ENCODE assay signal across 8 cellular contexts in genomic region chr10:119724630-119725549, GRCh38. TPM values are rescaled to one million over a fixed set of nuclear protein-coding genes. Genes with fewer than 3 reads are reported as not detected.
DNase-seq lines count a peak whose midpoint lies in the region; ATAC-seq, FAIRE-seq and TF ChIP-seq lines count a peak whose summit lies in the region.

No MANE protein-coding gene starts in this region.

- ATAC-seq in GM19023 (IDR thresholded peaks at IDR 0.05; ENCODE audit: unreplicated experiment), result peak; percentile 2
- no peak for ATAC-seq in gastroesophageal sphincter
- peak; percentile 16 to 26 (median 20) for ATAC-seq in pancreas

- 31 to 35% methylated on average over 15 to 17 of the region's 20 CpGs for WGBS in gastroesophageal sphincter (ENCODE audit: low coverage in 1 of 2), 2 donors
- WGBS in pancreas, 2 donors, result 32 to 38% methylated on average over 19 to 20 of the region's 20 CpGs

- peak overlapping the region; percentile 72 for H3K4me3 ChIP-seq in CD8-positive, alpha-beta memory T cell (ENCODE audit: low read length)
- H3K4me3 ChIP-seq in gastroesophageal sphincter (peak overlapping the region; percentile 53 to 96), pancreas (peak overlapping the region; percentile 44 to 91 (median 66))

- no peak for DNase-seq in CD8-positive, alpha-beta memory T cell
- DNase-seq in HuH-7 (ENCODE audit: low spot score), result peak; percentile 49
- DNase-seq in pancreas, result peak in 1 of 6 donors; percentile 9
- DNase-seq in NCI-H345 treated with DMSO at 0.1 percent for 48 hours (lab: John Stamatoyannopoulos, UW; ENCODE audit: unreplicated experiment), result no peak
- no peak for DNase-seq in mesenteric fat pad (ENCODE audit: low spot score)

- no peaks in the 10 kb centered on the region for H3K36me3 ChIP-seq in CD8-positive, alpha-beta memory T cell (ENCODE audit: insufficient read depth, low read length)
- H3K36me3 ChIP-seq in gastroesophageal sphincter, result no peaks in the 10 kb centered on the region
- H3K36me3 ChIP-seq in pancreas, result no peaks in the 10 kb centered on the region

- no peaks in the 10 kb centered on the region for H3K9me3 Mint-ChIP-seq in CD8-positive, alpha-beta memory T cell

- no peak for TF ChIP-seq POLR2A in gastroesophageal sphincter (IDR thresholded peaks at IDR 0.05)

- POLR2A ChIA-PET in CD8-positive, alpha-beta memory T cell (lab: Charles Lee), result interaction anchor here (0.6 to 1.9 kb wide), 11 partner anchors 12 to 970 kb away, joined by 3 to 16 read pairs (median 5); partner anchors contain the start of genes BAG3, CACUL1, MCMBP and RGS10

- H3K4me1 Mint-ChIP-seq in CD8-positive, alpha-beta memory T cell, result peaks cover 17 to 35% (median 29%) of the 10 kb centered on the region in 3 donors

- intact Hi-C loops in pancreas (cut with DNase I), result no loop called here

- H3K27me3 Mint-ChIP-seq in CD8-positive, alpha-beta memory T cell, result no peaks in the 10 kb centered on the region

- H3K9me3 ChIP-seq in CD8-positive, alpha-beta memory T cell (ENCODE audit: low read length), result no peaks in the 10 kb centered on the region
- H3K9me3 ChIP-seq in gastroesophageal sphincter (no peaks in the 10 kb centered on the region), pancreas (no peaks in the 10 kb centered on the region)

- peaks cover 15% of the 10 kb centered on the region for H3K4me1 ChIP-seq in CD8-positive, alpha-beta memory T cell (ENCODE audit: insufficient read depth, low read length)
- H3K4me1 ChIP-seq in gastroesophageal sphincter (peaks cover 0 to 45% (median 22%) of the 10 kb centered on the region in 3 donors), pancreas (peaks cover 0 to 6% (median 3%) of the 10 kb centered on the region in 3 donors)

- H3K27ac ChIP-seq in CD8-positive, alpha-beta memory T cell (ENCODE audit: low read depth, low read length), result peak overlapping the region; percentile 72
- peak overlapping the region; percentile 80 for H3K27ac ChIP-seq in VCaP
- peak overlapping the region; percentile 70 to 96 (median 94) for H3K27ac ChIP-seq in gastroesophageal sphincter
- peak overlapping the region; percentile 82 to 97 (median 92) for H3K27ac ChIP-seq in pancreas

- no peak for FAIRE-seq in pancreas (lab: Jason Lieb, UNC)

- H3K27me3 ChIP-seq in CD8-positive, alpha-beta memory T cell (ENCODE audit: insufficient read depth, low read length, poor library complexity, severe bottlenecking), result no peaks in the 10 kb centered on the region
- H3K27me3 ChIP-seq in gastroesophageal sphincter, result no peaks in the 10 kb centered on the region
- H3K27me3 ChIP-seq in pancreas, result no peaks in the 10 kb centered on the region

- TF ChIP-seq EP300 in gastroesophageal sphincter (IDR thresholded peaks at IDR 0.05), result no peak

- TF ChIP-seq CTCF in VCaP (conservative IDR thresholded peaks at IDR 0.05) (no peak), gastroesophageal sphincter (IDR thresholded peaks at IDR 0.05) (no peak), pancreas (IDR thresholded peaks at IDR 0.05) (no peak)

- CTCF ChIA-PET in CD8-positive, alpha-beta memory T cell (lab: Charles Lee), result interaction anchor here (0.6 to 3.8 kb wide), 6 partner anchors 11 to 69 kb away, joined by 3 to 14 read pairs (median 4); no protein-coding TSS in a partner anchor

- peak overlapping the region; percentile 65 to 93 (median 86) for H3K4me3 Mint-ChIP-seq in CD8-positive, alpha-beta memory T cell

- H3K27ac Mint-ChIP-seq in CD8-positive, alpha-beta memory T cell, result peak overlapping the region; percentile 0 to 98 (median 62)

- H3K36me3 Mint-ChIP-seq in CD8-positive, alpha-beta memory T cell, result peaks cover 0 to 4% (median 0%) of the 10 kb centered on the region in 3 donors

RNA-seq across cellular contexts. Expression of gene INPP5F, which starts 1.0 kb away (rescaled TPM):
- 10 to 100 TPM; 22.3 to 23.0 TPM for total RNA-seq in CD8-positive, alpha-beta memory T cell
- polyA plus RNA-seq in CD8-positive, alpha-beta memory T cell, result 4.4 TPM
- total RNA-seq in gastroesophageal sphincter (10 to 100 TPM; 17.1 to 26.9 (median 24.0) TPM), pancreas (1 to 10 TPM; 4.3 to 7.1 (median 4.7) TPM), mesenteric fat pad (16.6 TPM)
- polyA plus RNA-seq in pancreas, result 10 to 100 TPM in 1 of 2 donors, 1 to 10 TPM in 1; 4.4 to 13.6 TPM
